Comparison of ENCODE assay signal across 17 cellular contexts in the genomic region with DNA sequence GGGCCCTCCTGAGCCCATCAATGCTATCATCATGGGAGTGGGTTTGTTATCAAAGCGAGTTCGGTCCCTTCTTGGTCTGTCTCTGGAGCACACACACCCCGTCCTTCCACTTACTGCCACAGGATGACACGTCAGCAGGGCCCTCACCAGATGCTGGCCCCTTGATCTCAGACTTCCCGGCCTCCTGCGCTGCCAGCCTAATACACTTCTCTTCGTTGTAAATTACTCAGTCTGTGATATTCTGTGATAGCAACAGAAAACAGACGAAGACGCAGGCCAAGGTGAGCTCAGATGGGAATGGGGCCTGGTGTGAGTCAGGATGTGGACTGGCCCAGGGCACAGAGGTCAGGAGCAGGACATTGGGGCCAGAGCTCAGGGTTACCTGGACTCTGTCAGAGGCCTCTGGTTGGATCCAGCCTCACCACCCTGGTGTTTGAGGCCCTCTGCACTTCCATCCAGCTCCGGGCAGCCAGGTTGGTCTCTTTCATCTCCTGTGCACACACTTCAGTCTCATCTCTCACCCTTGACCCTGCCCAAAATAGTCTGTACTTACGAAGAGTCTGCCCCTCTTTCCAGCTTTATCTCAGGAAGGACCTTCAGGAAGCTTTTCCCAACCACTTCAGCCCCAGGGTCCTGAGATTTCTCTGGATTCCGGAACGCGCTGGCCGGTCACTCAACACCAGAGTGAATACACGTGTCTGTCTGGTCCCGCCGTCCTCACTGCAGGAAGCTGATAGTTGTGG. TPM values are rescaled to one million over a fixed set of nuclear protein-coding genes. Genes with fewer than 3 reads are reported as not detected.
A peak's percentile ranks its signal among the peaks of the same experiment; 100 is the strongest.
DNase-seq lines count a peak whose midpoint lies in the region; ATAC-seq and TF ChIP-seq lines count a peak whose summit lies in the region.
"Had no signal": no experiment of that assay in that cellular context is flagged by ENCODE, and none has a peak within 500 bp of the region (broad histone marks: within the 10 kb centered on the region; RNA-seq: fewer than 3 reads in every experiment).

No MANE protein-coding gene starts in this region.

- no peaks in the 10 kb centered on the region for H3K36me3 Mint-ChIP-seq in CD8-positive, alpha-beta T cell

- H3F3A ChIP-seq in smooth muscle cell (ENCODE audit: low read depth), result no peaks in the 10 kb centered on the region

- DNase-seq in CD8-positive, alpha-beta T cell, result no peak
- DNase-seq in Daoy (ENCODE audit: low read depth) (peak; percentile 31), lower lobe of right lung (no peak), smooth muscle cell (lab: John Stamatoyannopoulos, UW; ENCODE audit: unreplicated experiment) (no peak), NCI-H2029 (lab: John Stamatoyannopoulos, UW) (no peak)
- DNase-seq: AML-193, DMS79 treated with DMSO at 0.1 percent for 48 hours, GOT3, KG1, MV-4-11, NCI-H187, NCI-H226, NCI-H524 had no signal

- H3K4me3 Mint-ChIP-seq in CD8-positive, alpha-beta T cell, result no peak overlapping the region

- H3K4me1 ChIP-seq in CD8-positive, alpha-beta T cell (ENCODE audit: insufficient read depth, low read length), result no peaks in the 10 kb centered on the region
- H3K4me1 ChIP-seq in lower lobe of right lung, result peaks cover 23% of the 10 kb centered on the region
- H3K4me1 ChIP-seq in smooth muscle cell (ENCODE audit: low read depth), result no peaks in the 10 kb centered on the region

- no peak overlapping the region for H3K27ac ChIP-seq in CD8-positive, alpha-beta T cell (ENCODE audit: low read depth, low read length)
- H3K27ac ChIP-seq in lower lobe of right lung (peak overlapping the region; percentile 83), smooth muscle cell (ENCODE audit: low read depth) (peak overlapping the region; percentile 22)
- H3K27ac ChIP-seq: C4-2B, SJSA1 had no signal

- no peak overlapping the region for H3K4me3 ChIP-seq in CD8-positive, alpha-beta T cell (ENCODE audit: low read depth, low read length)
- H3K4me3 ChIP-seq in lower lobe of right lung (peak overlapping the region; percentile 42), smooth muscle cell (no peak overlapping the region)
- H3K4me3 ChIP-seq: SJSA1 had no signal

- no peak overlapping the region for H3K9ac ChIP-seq in smooth muscle cell (ENCODE audit: low read depth)

- CTCF ChIA-PET in CD8-positive, alpha-beta T cell (lab: Charles Lee), result interaction anchor here (0.9 to 1.7 kb wide), 3 partner anchors 8 to 138 kb away, joined by 3 to 5 read pairs (median 4); no protein-coding TSS in a partner anchor

- H3K27me3 Mint-ChIP-seq in CD8-positive, alpha-beta T cell (ENCODE audit: low read depth), result peaks cover 9% of the 10 kb centered on the region

- H3K9me3 ChIP-seq in CD8-positive, alpha-beta T cell (ENCODE audit: low read length), result no peaks in the 10 kb centered on the region
- H3K9me3 ChIP-seq in lower lobe of right lung (no peaks in the 10 kb centered on the region), smooth muscle cell (replicated peaks; ENCODE audit: low read depth) (no peaks in the 10 kb centered on the region)

- no peaks in the 10 kb centered on the region for H4K20me1 ChIP-seq in smooth muscle cell (ENCODE audit: low read depth)

- no peaks in the 10 kb centered on the region for H3K36me3 ChIP-seq in CD8-positive, alpha-beta T cell (ENCODE audit: insufficient read depth, low read length)
- H3K36me3 ChIP-seq in lower lobe of right lung (no peaks in the 10 kb centered on the region), smooth muscle cell (ENCODE audit: low read depth) (no peaks in the 10 kb centered on the region)
- H3K36me3 ChIP-seq: SJSA1 had no signal

- peak overlapping the region; percentile 21 for H3K4me2 ChIP-seq in smooth muscle cell

- no peaks in the 10 kb centered on the region for H3K9me3 Mint-ChIP-seq in CD8-positive, alpha-beta T cell

- no peak for ATAC-seq in CD8-positive, alpha-beta T cell
- ATAC-seq in lower lobe of right lung (peak; percentile 6 to 20), HG02885 (IDR thresholded peaks at IDR 0.05; ENCODE audit: poor library complexity, unreplicated experiment) (no peak), HG03135 (IDR thresholded peaks at IDR 0.05; ENCODE audit: unreplicated experiment) (no peak)

- H2AFZ ChIP-seq in smooth muscle cell (ENCODE audit: low read depth), result peak overlapping the region; percentile 57

- H3K79me2 ChIP-seq in smooth muscle cell (ENCODE audit: low read depth), result no peaks in the 10 kb centered on the region

- POLR2A ChIA-PET in CD8-positive, alpha-beta T cell (lab: Charles Lee), result no interaction called here

- intact Hi-C loops in CD8-positive, alpha-beta T cell (cut with DNase I, micrococcal nuclease), result no loop called here
- intact Hi-C loops in lower lobe of right lung (cut with DNase I), result no loop called here

- H3K4me1 Mint-ChIP-seq in CD8-positive, alpha-beta T cell (ENCODE audit: low read depth), result no peaks in the 10 kb centered on the region

- H3K27ac Mint-ChIP-seq in CD8-positive, alpha-beta T cell, result peak overlapping the region; percentile 35

- WGBS in smooth muscle cell (ENCODE audit: low lambda C conversion rate), result 60% methylated on average over 18 of the region's 18 CpGs

- H3K27me3 ChIP-seq in CD8-positive, alpha-beta T cell (ENCODE audit: insufficient read depth, low read length), result no peaks in the 10 kb centered on the region
- no peaks in the 10 kb centered on the region for H3K27me3 ChIP-seq in lower lobe of right lung (ENCODE audit: low read depth)
- H3K27me3 ChIP-seq in smooth muscle cell (ENCODE audit: low read depth), result no peaks in the 10 kb centered on the region
- H3K27me3 ChIP-seq: SJSA1 had no signal

- no peak for TF ChIP-seq CTCF in CD8-positive, alpha-beta T cell (IDR thresholded peaks at IDR 0.05)
- TF ChIP-seq CTCF in lower lobe of right lung (IDR thresholded peaks at IDR 0.05) (no peak), smooth muscle cell (IDR thresholded peaks at IDR 0.05; ENCODE audit: borderline replicate concordance, insufficient read depth, poor library complexity, severe bottlenecking) (no peak)

RNA-seq across cellular contexts. Expression of a gene that starts 26.0 kb away (rescaled TPM):
- 10 to 100 TPM; 13.1 to 13.9 TPM for total RNA-seq in CD8-positive, alpha-beta T cell
- total RNA-seq in Daoy (2014; rRNA removed; shearing (Covaris generic)), result 11.4 and 16.5 TPM in 2 replicates
- total RNA-seq in lower lobe of right lung (32.4 TPM), smooth muscle cell (19.1 and 19.7 TPM in 2 replicates)
- 6.2 and 6.6 TPM in 2 replicates for polyA plus RNA-seq in smooth muscle cell

Comparison
In these comparisons a context has a peak if more than half of its experiments do, and no peak if none do; other contexts are left out.
1. ATAC-seq: peak in lower lobe of right lung (2 of 2); none in CD8-positive, alpha-beta T cell (single experiment), HG02885 (single experiment) and HG03135 (single experiment).